11 cellular contexts compared by ENCODE assay signal in the genomic region with DNA sequence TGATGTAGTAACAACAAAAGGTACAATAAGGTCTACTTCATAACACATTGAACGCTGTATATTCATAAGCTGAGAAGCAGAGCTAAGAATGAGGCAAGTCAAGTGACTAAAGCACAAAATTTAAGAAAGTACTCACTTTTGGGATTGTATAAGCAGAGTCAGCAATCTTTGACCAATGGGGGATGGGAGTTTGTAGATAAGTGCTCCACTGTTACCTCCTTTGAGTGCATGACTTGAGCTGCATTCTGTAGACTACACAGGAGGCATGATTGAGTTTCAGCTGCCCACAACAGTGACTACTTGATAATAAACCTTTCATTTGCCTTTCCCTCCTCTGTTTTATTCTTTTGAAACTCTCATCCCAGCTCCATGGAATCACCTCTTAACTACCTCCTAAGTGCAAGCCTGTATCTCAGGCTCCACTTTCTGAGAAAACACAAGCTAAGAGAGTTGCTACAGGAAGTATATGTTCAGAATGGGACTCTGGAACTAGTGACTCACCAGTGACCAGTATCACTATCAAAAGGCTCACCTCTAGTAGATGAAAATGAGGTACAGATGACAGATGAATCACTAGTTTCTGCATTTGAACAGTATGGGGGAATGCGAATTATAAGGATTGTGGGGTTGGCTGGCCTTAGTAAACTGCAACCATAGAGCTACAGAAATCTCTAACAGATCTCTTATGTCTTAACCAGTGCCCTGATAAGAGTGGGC. TPM values are rescaled to one million over a fixed set of nuclear protein-coding genes. Genes with fewer than 3 reads are reported as not detected.
DNase-seq lines count a peak whose midpoint lies in the region; ATAC-seq and TF ChIP-seq lines count a peak whose summit lies in the region.
"Had no signal": no experiment of that assay in that cellular context is flagged by ENCODE, and none has a peak within 500 bp of the region (broad histone marks: within the 10 kb centered on the region; RNA-seq: fewer than 3 reads in every experiment).

No MANE protein-coding gene starts in this region.

- peaks cover 0 to 3% of the 10 kb centered on the region in 2 donors for H3K9me3 Mint-ChIP-seq in activated naive CD4-positive, alpha-beta T cell treated with anti-CD3 and anti-CD28 coated beads, Interleukin-2, amount 50 U/mL, for 72 hours
- H3K9me3 Mint-ChIP-seq: natural killer cell treated with Interleukin-12 subunit alpha and Interleukin-12 subunit beta and Interleukin-15 and Interleukin-18, amount 100 ng/mL, for 72 hours had no signal

- H3K36me3 ChIP-seq in RWPE2 (ENCODE audit: low read depth) (no peaks in the 10 kb centered on the region), Peyer's patch (no peaks in the 10 kb centered on the region)

- no peak overlapping the region for H3K4me3 ChIP-seq in RWPE2 (ENCODE audit: severe bottlenecking)
- H3K4me3 ChIP-seq in Peyer's patch = no peak overlapping the region

- peaks cover 10% of the 10 kb centered on the region for H3K4me1 ChIP-seq in RWPE2 (ENCODE audit: insufficient read depth, poor library complexity, severe bottlenecking)
- H3K4me1 ChIP-seq in Peyer's patch = no peaks in the 10 kb centered on the region

- ATAC-seq in activated naive CD4-positive, alpha-beta T cell treated with anti-CD3 and anti-CD28 coated beads, Interleukin-2, amount 50 U/mL, for 72 hours = peak; percentile 80 to 96
- peak; percentile 79 for ATAC-seq in HG03095 (IDR thresholded peaks at IDR 0.05; ENCODE audit: unreplicated experiment)
- ATAC-seq in RWPE2 (ENCODE audit: low read depth) = peak; percentile 76

- H3K9me3 ChIP-seq in RWPE2 (ENCODE audit: severe bottlenecking) = no peaks in the 10 kb centered on the region
- no peaks in the 10 kb centered on the region for H3K9me3 ChIP-seq in Peyer's patch

- no peak for TF ChIP-seq POLR2A in Peyer's patch (IDR thresholded peaks at IDR 0.05)

- TF ChIP-seq CTCF in RWPE2 (IDR thresholded peaks at IDR 0.05; ENCODE audit: poor library complexity, severe bottlenecking) (no peak), Peyer's patch (IDR thresholded peaks at IDR 0.05) (no peak)

- H3K27ac ChIP-seq in RWPE2 (ENCODE audit: poor library complexity, severe bottlenecking) (no peak overlapping the region), Peyer's patch (no peak overlapping the region)

- no peak overlapping the region for H3K27ac Mint-ChIP-seq in activated naive CD4-positive, alpha-beta T cell treated with anti-CD3 and anti-CD28 coated beads, Interleukin-2, amount 50 U/mL, for 72 hours
- H3K27ac Mint-ChIP-seq: natural killer cell treated with Interleukin-12 subunit alpha and Interleukin-12 subunit beta and Interleukin-15 and Interleukin-18, amount 100 ng/mL, for 72 hours had no signal

- no peaks in the 10 kb centered on the region for H3K27me3 ChIP-seq in RWPE2 (ENCODE audit: insufficient read depth, poor library complexity, severe bottlenecking)
- H3K27me3 ChIP-seq in Peyer's patch = no peaks in the 10 kb centered on the region

- DNase-seq in activated naive CD4-positive, alpha-beta T cell treated with anti-CD3 and anti-CD28 coated beads, Interleukin-2, amount 50 U/mL, for 72 hours (ENCODE audit: low spot score in 2 of 2) = peak in 1 of 2 donors; percentile 4
- no peak for DNase-seq in activated naive CD4-positive, alpha-beta T cell treated with anti-CD3 and anti-CD28 coated beads, Interleukin-2, amount 50 U/mL, for 16 hours
- no peak for DNase-seq in RWPE2 (ENCODE audit: low spot score)
- DNase-seq in stromal cell of bone marrow (ENCODE audit: low read depth) = peak; percentile 8
- DNase-seq in Peyer's patch = no peak
- DNase-seq in hippocampal formation (lab: John Stamatoyannopoulos, UW) = no peak
- no peak for DNase-seq in effector CD8-positive, alpha-beta T cell (lab: John Stamatoyannopoulos, UW)
- DNase-seq: NCI-H1092; NK-92 treated with Interleukin-12 subunit alpha and Interleukin-12 subunit beta, amount 100 ng/mL, for 24 hours had no signal

- H3K36me3 Mint-ChIP-seq in activated naive CD4-positive, alpha-beta T cell treated with anti-CD3 and anti-CD28 coated beads, Interleukin-2, amount 50 U/mL, for 72 hours = no peaks in the 10 kb centered on the region
- H3K36me3 Mint-ChIP-seq: natural killer cell treated with Interleukin-12 subunit alpha and Interleukin-12 subunit beta and Interleukin-15 and Interleukin-18, amount 100 ng/mL, for 72 hours had no signal

RNA-seq across cellular contexts. Expression of a gene that starts 49.2 kb away (rescaled TPM):
- not detected for total RNA-seq in activated naive CD4-positive, alpha-beta T cell treated with anti-CD3 and anti-CD28 coated beads, Interleukin-2, amount 50 U/mL, for 72 hours
- not detected for total RNA-seq in Peyer's patch
- total RNA-seq: natural killer cell treated with Interleukin-12 subunit alpha and Interleukin-12 subunit beta and Interleukin-15 and Interleukin-18, amount 100 ng/mL, for 72 hours had no signal
